19 cellular contexts compared by ENCODE assay signal in genomic region chr9:93897075-93897970, GRCh38. TPM values are rescaled to one million over a fixed set of nuclear protein-coding genes. Genes with fewer than 3 reads are reported as not detected.
DNase-seq lines count a peak whose midpoint lies in the region; ATAC-seq and TF ChIP-seq lines count a peak whose summit lies in the region.
"Had no signal": no experiment of that assay in that cellular context is flagged by ENCODE, and none has a peak within 500 bp of the region (broad histone marks: within the 10 kb centered on the region; RNA-seq: fewer than 3 reads in every experiment).

No MANE protein-coding gene starts in this region.

- TF ChIP-seq CTCF in progenitor cell of endocrine pancreas (IDR thresholded peaks at IDR 0.05; ENCODE audit: unreplicated experiment), result no peak

- peaks cover 10% of the 10 kb centered on the region for H3K9me3 Mint-ChIP-seq in activated CD4-positive, alpha-beta T cell treated with anti-CD3 and anti-CD28 coated beads, Interleukin-2, amount 10 ng/mL, durations not matched to agents 24 days and 14 days
- H3K9me3 Mint-ChIP-seq in activated naive CD4-positive, alpha-beta T cell treated with anti-CD3 and anti-CD28 coated beads, Interleukin-2, amount 50 U/mL, for 72 hours, result peaks cover 4 to 5% of the 10 kb centered on the region in 2 donors
- peaks cover 4% of the 10 kb centered on the region for H3K9me3 Mint-ChIP-seq in progenitor cell of endocrine pancreas (ENCODE audit: low read depth)

- H3K36me3 Mint-ChIP-seq in activated CD4-positive, alpha-beta T cell treated with anti-CD3 and anti-CD28 coated beads, Interleukin-2, amount 10 ng/mL, durations not matched to agents 24 days and 14 days (ENCODE audit: low read depth), result no peaks in the 10 kb centered on the region
- H3K36me3 Mint-ChIP-seq in activated naive CD4-positive, alpha-beta T cell treated with anti-CD3 and anti-CD28 coated beads, Interleukin-2, amount 50 U/mL, for 72 hours, result peaks cover 6 to 17% of the 10 kb centered on the region in 2 donors
- no peaks in the 10 kb centered on the region for H3K36me3 Mint-ChIP-seq in progenitor cell of endocrine pancreas (ENCODE audit: insufficient read depth)

- H3K4me3 Mint-ChIP-seq in activated CD4-positive, alpha-beta T cell treated with anti-CD3 and anti-CD28 coated beads, Interleukin-2, amount 10 ng/mL, durations not matched to agents 24 days and 14 days, result peak overlapping the region; percentile 16
- no peak overlapping the region for H3K4me3 Mint-ChIP-seq in progenitor cell of endocrine pancreas (ENCODE audit: low read depth)
- H3K4me3 Mint-ChIP-seq: dendritic cell treated with granulocyte-macrophage colony-stimulating factor and Interleukin-4, amounts not matched to agents 40 ng/mL and 50 ng/mL, for 4 days had no signal

- peaks cover 9% of the 10 kb centered on the region for H3K4me1 Mint-ChIP-seq in activated CD4-positive, alpha-beta T cell treated with anti-CD3 and anti-CD28 coated beads, Interleukin-2, amount 10 ng/mL, durations not matched to agents 24 days and 14 days
- peaks cover 3% of the 10 kb centered on the region for H3K4me1 Mint-ChIP-seq in progenitor cell of endocrine pancreas (ENCODE audit: low read depth)

- intact Hi-C loops in activated CD4-positive, alpha-beta T cell treated with anti-CD3 and anti-CD28 coated beads, Interleukin-2, amount 10 ng/mL, durations not matched to agents 24 days and 14 days (cut with micrococcal nuclease), result no loop called here

- no peak for DNase-seq in activated CD4-positive, alpha-beta T cell treated with anti-CD3 and anti-CD28 coated beads, Interleukin-2, amount 10 ng/mL, durations not matched to agents 24 days and 14 days
- no peak for DNase-seq in activated CD4-positive, alpha-beta T cell treated with anti-CD3 and anti-CD28 coated beads, Interleukin-2, amount 50 U/mL, for 1 hour
- peak; percentile 4 for DNase-seq in GM03348 (ENCODE audit: low spot score)
- DNase-seq in activated naive CD4-positive, alpha-beta T cell treated with anti-CD3 and anti-CD28 coated beads, Interleukin-2, amount 50 U/mL, for 72 hours (ENCODE audit: low spot score in 2 of 2), result peak in 1 of 2 donors; percentile 42
- DNase-seq in progenitor cell of endocrine pancreas (ENCODE audit: low spot score, unreplicated experiment), result peak; percentile 8
- DNase-seq: Caco-2; glutamatergic neuron; MV-4-11; NCI-H69; PC-9; stimulated activated CD4-positive, alpha-beta T cell treated with anti-CD3 and anti-CD28 coated beads, Interleukin-4, amount 100 ng/mL, for 24 hours; thyroid gland had no signal

- no peaks in the 10 kb centered on the region for H3K27me3 Mint-ChIP-seq in activated CD4-positive, alpha-beta T cell treated with anti-CD3 and anti-CD28 coated beads, Interleukin-2, amount 10 ng/mL, durations not matched to agents 24 days and 14 days
- peaks cover 15% of the 10 kb centered on the region for H3K27me3 Mint-ChIP-seq in progenitor cell of endocrine pancreas
- H3K27me3 Mint-ChIP-seq: dendritic cell treated with granulocyte-macrophage colony-stimulating factor and Interleukin-4, amounts not matched to agents 40 ng/mL and 50 ng/mL, for 4 days had no signal

- ATAC-seq in activated naive CD4-positive, alpha-beta T cell treated with anti-CD3 and anti-CD28 coated beads, Interleukin-2, amount 50 U/mL, for 72 hours, result no peak
- ATAC-seq in GM18858 (IDR thresholded peaks at IDR 0.05; ENCODE audit: unreplicated experiment), result no peak
- no peak for ATAC-seq in GM18519 (IDR thresholded peaks at IDR 0.05; ENCODE audit: low FRiP score, unreplicated experiment)
- no peak for ATAC-seq in GM19397 (IDR thresholded peaks at IDR 0.05; ENCODE audit: unreplicated experiment)
- ATAC-seq: body of pancreas had no signal

- H3K27ac Mint-ChIP-seq in activated CD4-positive, alpha-beta T cell treated with anti-CD3 and anti-CD28 coated beads, Interleukin-2, amount 10 ng/mL, durations not matched to agents 24 days and 14 days, result no peak overlapping the region
- H3K27ac Mint-ChIP-seq in activated naive CD4-positive, alpha-beta T cell treated with anti-CD3 and anti-CD28 coated beads, Interleukin-2, amount 50 U/mL, for 72 hours, result peak overlapping the region; percentile 60 to 81
- no peak overlapping the region for H3K27ac Mint-ChIP-seq in progenitor cell of endocrine pancreas
- H3K27ac Mint-ChIP-seq: dendritic cell treated with granulocyte-macrophage colony-stimulating factor and Interleukin-4, amounts not matched to agents 40 ng/mL and 50 ng/mL, for 4 days had no signal

RNA-seq across cellular contexts. Expression of gene BARX1, which starts 57.8 kb away (rescaled TPM):
- 0.50 and 0.61 TPM in 2 replicates for total RNA-seq in activated CD4-positive, alpha-beta T cell treated with anti-CD3 and anti-CD28 coated beads, Interleukin-2, amount 10 ng/mL, durations not matched to agents 24 days and 14 days
- total RNA-seq in activated naive CD4-positive, alpha-beta T cell treated with anti-CD3 and anti-CD28 coated beads, Interleukin-2, amount 50 U/mL, for 72 hours, result 1 to 10 TPM in 1 of 2 donors, not detected in 1; 9.1 TPM
- total RNA-seq in progenitor cell of endocrine pancreas, result 0.74 and 3.3 TPM in 2 replicates
- total RNA-seq: Caco-2, G401, mesenteric fat pad, PC-9 had no signal

Comparison
In these comparisons a context has a peak if more than half of its experiments do, and no peak if none do; other contexts are left out.
1. DNase-seq: peak in GM03348 (single experiment) and progenitor cell of endocrine pancreas (single experiment); none in activated CD4-positive, alpha-beta T cell treated with anti-CD3 and anti-CD28 coated beads, Interleukin-2, amount 10 ng/mL, durations not matched to agents 24 days and 14 days (single experiment) and activated CD4-positive, alpha-beta T cell treated with anti-CD3 and anti-CD28 coated beads, Interleukin-2, amount 50 U/mL, for 1 hour (single experiment).
2. H3K27ac Mint-ChIP-seq: peak in activated naive CD4-positive, alpha-beta T cell treated with anti-CD3 and anti-CD28 coated beads, Interleukin-2, amount 50 U/mL, for 72 hours (2 of 2); none in activated CD4-positive, alpha-beta T cell treated with anti-CD3 and anti-CD28 coated beads, Interleukin-2, amount 10 ng/mL, durations not matched to agents 24 days and 14 days (single experiment) and progenitor cell of endocrine pancreas (single experiment).